Comparison of ENCODE assay signal across 7 cellular contexts in the genomic region with DNA sequence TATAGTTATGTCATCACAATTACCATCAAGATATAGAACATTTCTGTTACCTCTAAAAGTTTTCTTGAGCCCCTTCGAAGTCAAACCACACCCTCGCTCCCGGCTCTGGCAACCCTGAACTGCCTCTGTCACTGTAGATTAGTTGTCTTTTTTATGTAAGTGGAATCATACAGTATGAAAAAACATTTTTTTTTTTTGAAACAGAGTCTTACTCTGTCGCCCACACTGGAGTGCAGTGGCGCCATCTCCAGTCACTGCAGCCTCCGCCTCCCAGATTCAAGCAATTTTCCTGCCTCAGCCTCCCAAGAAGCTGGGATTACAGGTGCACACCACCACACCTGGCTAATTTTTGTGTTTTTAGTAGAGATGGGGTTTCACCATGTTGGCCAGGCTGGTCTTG. TPM values are rescaled to one million over a fixed set of nuclear protein-coding genes. Genes with fewer than 3 reads are reported as not detected.
A peak's percentile ranks its signal among the peaks of the same experiment; 100 is the strongest.
DNase-seq lines count a peak whose midpoint lies in the region; ATAC-seq and TF ChIP-seq lines count a peak whose summit lies in the region.
"Not testable (repeated sequence)": the region's sequence is repeated elsewhere in the genome, so short reads cannot be mapped to it uniquely, and the experiment has no call there.

No MANE protein-coding gene starts in this region.

- H3K4me3 ChIP-seq in choroid plexus epithelial cell (ENCODE audit: low read depth, low read length); gastroesophageal sphincter; lower lobe of right lung; spleen; tibial artery: not testable (repeated sequence)

- peak overlapping the region; percentile 42 for H3K27ac Mint-ChIP-seq in activated naive CD8-positive, alpha-beta T cell treated with anti-CD3 and anti-CD28 coated beads for 36 hours

- H3K4me3 Mint-ChIP-seq in activated naive CD8-positive, alpha-beta T cell treated with anti-CD3 and anti-CD28 coated beads for 36 hours: not testable (repeated sequence)

- not testable (repeated sequence) for H3K9me3 ChIP-seq in gastroesophageal sphincter, lower lobe of right lung, spleen, tibial artery

- peaks cover 0 to 48% (median 20%) of the 10 kb centered on the region in 3 donors for H3K4me1 ChIP-seq in gastroesophageal sphincter
- peaks cover 23% of the 10 kb centered on the region for H3K4me1 ChIP-seq in lower lobe of right lung
- peaks cover 0 to 36% (median 7%) of the 10 kb centered on the region in 6 donors for H3K4me1 ChIP-seq in spleen
- peaks cover 0 to 77% (median 34%) of the 10 kb centered on the region in 4 donors for H3K4me1 ChIP-seq in tibial artery

- TF ChIP-seq POLR2A in gastroesophageal sphincter (IDR thresholded peaks at IDR 0.05); spleen (IDR thresholded peaks at IDR 0.05): not testable (repeated sequence)

- intact Hi-C loops in lower lobe of right lung (cut with DNase I); spleen (cut with DNase I; ENCODE audit: low total_unique reads); tibial artery (cut with DNase I; ENCODE audit: low total_unique reads): not testable (repeated sequence)

- ATAC-seq in gastroesophageal sphincter, lower lobe of right lung: not testable (repeated sequence)

- TF ChIP-seq EP300 in gastroesophageal sphincter (IDR thresholded peaks at IDR 0.05): not testable (repeated sequence)

- not testable (repeated sequence) for H3K36me3 Mint-ChIP-seq in activated naive CD8-positive, alpha-beta T cell treated with anti-CD3 and anti-CD28 coated beads for 36 hours

- DNase-seq in activated naive CD8-positive, alpha-beta T cell treated with anti-CD3 and anti-CD28 coated beads for 36 hours; choroid plexus epithelial cell (ENCODE audit: low read depth); lower lobe of right lung: not testable (repeated sequence)
- DNase-seq in spleen (peak; percentile 25), tibial artery (peak in 1 of 2 donors; percentile 48)

- not testable (repeated sequence) for H3K36me3 ChIP-seq in gastroesophageal sphincter, lower lobe of right lung, spleen, tibial artery

- H3K27me3 Mint-ChIP-seq in activated naive CD8-positive, alpha-beta T cell treated with anti-CD3 and anti-CD28 coated beads for 36 hours: not testable (repeated sequence)

- WGBS in gastroesophageal sphincter (ENCODE audit: low coverage in 1 of 2), 2 donors: 41 to 54% methylated on average over 2 to 4 of the region's 6 CpGs
- 64 to 87% (median 72%) methylated on average over 6 of the region's 6 CpGs for WGBS in spleen, 5 donors

- H3K27ac ChIP-seq in 22Rv1: not testable (repeated sequence)
- H3K27ac ChIP-seq in gastroesophageal sphincter (peak overlapping the region in 3 of 4 donors; percentile 79 to 85 (median 82)), lower lobe of right lung (peak overlapping the region; percentile 58), spleen (peak overlapping the region in 1 of 8 donors; percentile 33), tibial artery (peak overlapping the region; percentile 77 to 85)

- H3K9me3 Mint-ChIP-seq in activated naive CD8-positive, alpha-beta T cell treated with anti-CD3 and anti-CD28 coated beads for 36 hours: not testable (repeated sequence)

- TF ChIP-seq CTCF in 22Rv1 (IDR thresholded peaks at IDR 0.05) (0 out of 2 replicates have a peak, but pooled peaks have one; percentile 8), choroid plexus epithelial cell (conservative IDR thresholded peaks at IDR 0.05; ENCODE audit: low read depth, low read length) (peak; percentile 2)
- not testable (repeated sequence) for TF ChIP-seq CTCF in gastroesophageal sphincter (IDR thresholded peaks at IDR 0.05); lower lobe of right lung (IDR thresholded peaks at IDR 0.05); spleen (IDR thresholded peaks at IDR 0.05 in 8 of 11, conservative IDR thresholded peaks at IDR 0.05 in 3 of 11); tibial artery (IDR thresholded peaks at IDR 0.05)

- not testable (repeated sequence) for H3K27me3 ChIP-seq in gastroesophageal sphincter; lower lobe of right lung (ENCODE audit: low read depth); spleen (replicated peaks in 1 of 7); tibial artery

- H3K4me1 Mint-ChIP-seq in activated naive CD8-positive, alpha-beta T cell treated with anti-CD3 and anti-CD28 coated beads for 36 hours: not testable (repeated sequence)

RNA-seq across cellular contexts. Expression of a gene that starts 30.9 kb away (rescaled TPM):
- total RNA-seq in activated naive CD8-positive, alpha-beta T cell treated with anti-CD3 and anti-CD28 coated beads for 36 hours: 10 to 100 TPM; 50.1 to 53.4 TPM
- total RNA-seq in gastroesophageal sphincter: 100 to 1,000 TPM; 151 to 261 (median 231) TPM
- total RNA-seq in lower lobe of right lung: 111 TPM
- 100 to 1,000 TPM; 103 to 181 (median 154) TPM for total RNA-seq in spleen
- polyA plus RNA-seq in spleen: 10 to 100 TPM; 33.2 to 59.5 (median 54.9) TPM
